In the genomic region with DNA sequence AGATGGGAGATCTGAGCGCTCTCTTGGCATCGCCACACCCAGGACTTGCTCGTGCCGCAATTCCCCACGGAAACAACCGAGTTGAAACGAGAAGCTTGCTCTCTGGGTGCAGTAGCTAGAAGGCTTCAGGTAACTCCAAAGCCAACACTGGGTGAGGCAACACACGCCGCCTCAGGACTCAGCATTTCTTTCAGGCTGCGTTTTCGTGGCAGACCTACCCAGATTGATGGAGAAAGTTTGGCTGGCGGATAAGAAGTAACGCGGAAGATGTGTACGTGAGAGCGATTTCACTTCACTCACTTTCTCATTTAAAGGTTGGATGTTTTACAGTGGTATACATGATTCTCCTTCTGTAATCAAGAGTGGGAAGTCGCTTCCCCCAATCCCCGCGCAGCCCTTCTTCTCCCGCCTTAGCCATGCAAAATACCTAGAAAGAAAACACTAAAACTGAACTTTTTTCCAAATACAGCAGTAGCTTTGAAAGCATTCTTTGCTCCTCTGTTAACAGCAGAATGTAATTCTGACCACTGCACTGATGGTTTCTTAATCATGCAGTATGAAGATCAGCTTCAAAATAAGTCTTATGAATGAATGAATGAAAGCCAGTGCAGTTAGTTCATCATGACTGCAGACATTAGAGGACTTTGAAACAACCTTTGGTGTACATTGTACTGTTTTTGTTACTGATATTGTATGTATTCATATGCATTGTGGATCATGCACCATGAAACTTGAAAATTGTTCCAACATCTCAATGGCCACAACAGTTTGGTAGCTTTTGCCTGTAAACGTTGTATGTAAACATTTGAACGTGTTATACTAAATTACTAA, we compare ENCODE assay signal across 8 cellular contexts.
DNase-seq lines count a peak whose midpoint lies in the region; ATAC-seq and TF ChIP-seq lines count a peak whose summit lies in the region.

No MANE protein-coding gene starts in this region.

- peaks cover 50% of the 10 kb centered on the region for H3K79me2 ChIP-seq in OCI-LY3 (ENCODE audit: low read length)

- in situ Hi-C loops in astrocyte of the spinal cord (cut with HindIII; ENCODE audit: low sequenced_read_pairs), result no loop called here

- DNase-seq in GM19238 (ENCODE audit: insufficient read length, low spot score) (peak; percentile 13), astrocyte of the spinal cord (ENCODE audit: low read depth, low spot score) (peak; percentile 52), retina (no peak)
- DNase-seq in stimulated activated CD4-positive, alpha-beta T cell treated with anti-CD3 and anti-CD28 coated beads, Interleukin-12 subunit alpha, Interleukin-12 subunit beta, amount 100 ng/mL, for 4 hours, result peak; percentile 30

- peak; percentile 17 for ATAC-seq in HG03175 (IDR thresholded peaks at IDR 0.05; ENCODE audit: unreplicated experiment)

- H2AFZ ChIP-seq in OCI-LY3 (ENCODE audit: low read depth, low read length), result peak overlapping the region; percentile 89

- H4K20me1 ChIP-seq in OCI-LY3 (ENCODE audit: insufficient read depth, low read length), result peaks cover 26% of the 10 kb centered on the region

- H3K9ac ChIP-seq in OCI-LY3 (ENCODE audit: low read length) (peak overlapping the region; percentile 88), iPS-20b (ENCODE audit: low read depth, low read length) (peak overlapping the region; percentile 85; the same call in 1 of the 2 replicates)

- no peaks in the 10 kb centered on the region for H3K9me3 ChIP-seq in OCI-LY3 (ENCODE audit: insufficient read depth, low read length)
- H3K9me3 ChIP-seq in iPS-20b (ENCODE audit: insufficient read depth, low read depth, low read length), result no peaks in the 10 kb centered on the region

- H3K27ac ChIP-seq in C4-2B (peak overlapping the region; percentile 44), OCI-LY3 (ENCODE audit: low read length) (peak overlapping the region; percentile 77), iPS-20b (ENCODE audit: low read length) (peak overlapping the region; percentile 51)

- H3K4me3 ChIP-seq in OCI-LY3 (ENCODE audit: low read length) (peak overlapping the region; percentile 90), astrocyte of the spinal cord (ENCODE audit: low read depth, low read length) (peak overlapping the region; percentile 74), iPS-20b (ENCODE audit: low read length) (peak overlapping the region; percentile 84)

- TF ChIP-seq CTCF in C4-2B (conservative IDR thresholded peaks at IDR 0.05) (peak; percentile 22; the same call in 1 of the 2 replicates), OCI-LY3 (IDR thresholded peaks at IDR 0.05; ENCODE audit: low read depth, low read length) (no peak; the same call in 1 of the 2 replicates), astrocyte of the spinal cord (IDR thresholded peaks at IDR 0.05; ENCODE audit: low read depth, low read length) (no peak)

- H3K4me2 ChIP-seq in OCI-LY3 (ENCODE audit: low read length), result peak overlapping the region; percentile 91

- H3K36me3 ChIP-seq in OCI-LY3 (replicated peaks; ENCODE audit: low read depth, low read length) (no peaks in the 10 kb centered on the region), iPS-20b (ENCODE audit: insufficient read depth, low read depth, low read length) (no peaks in the 10 kb centered on the region)

- peaks cover 25% of the 10 kb centered on the region for H3K4me1 ChIP-seq in OCI-LY3 (ENCODE audit: low read length)
- H3K4me1 ChIP-seq in iPS-20b (ENCODE audit: insufficient read depth, low read length), result peaks cover 21% of the 10 kb centered on the region

- no peaks in the 10 kb centered on the region for H3K27me3 ChIP-seq in OCI-LY3 (ENCODE audit: low read depth, low read length)
- peaks cover 35% of the 10 kb centered on the region for H3K27me3 ChIP-seq in iPS-20b (ENCODE audit: insufficient read depth, low read length)
